ENCODE assay signal across 10 cellular contexts in the genomic region with DNA sequence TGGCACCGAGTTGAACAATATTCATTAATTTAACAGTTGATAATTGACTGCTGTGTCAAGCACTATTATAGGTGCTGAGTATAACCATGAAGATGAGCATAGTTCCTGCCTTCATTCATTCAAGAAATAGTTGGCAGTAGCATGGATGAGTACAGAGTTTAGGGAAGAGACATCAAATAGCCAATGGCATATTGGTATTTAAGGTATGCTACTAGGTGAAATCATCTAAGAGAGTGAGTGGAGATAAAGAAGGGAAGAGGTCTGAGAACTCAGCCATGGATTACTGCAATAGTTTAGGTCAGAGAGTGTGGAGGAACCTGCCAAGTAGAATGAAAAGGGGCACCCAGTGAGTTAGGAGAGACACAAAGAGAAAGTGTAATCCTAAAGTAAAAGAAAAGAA. TPM values are rescaled to one million over a fixed set of nuclear protein-coding genes. Genes with fewer than 3 reads are reported as not detected.
"Had no signal": no experiment of that assay in that cellular context is flagged by ENCODE, and none has a peak within 500 bp of the region (broad histone marks: within the 10 kb centered on the region; RNA-seq: fewer than 3 reads in every experiment).

No MANE protein-coding gene starts in this region.

- H3K4me1 ChIP-seq: HAP-1 had no signal

- H3K9ac ChIP-seq: GM23248 had no signal

- H3K4me3 ChIP-seq: GM23248, GM23338, HAP-1 had no signal

- H3K27ac ChIP-seq: GM23248 had no signal

- DNase-seq: GM23248, GOT3, H7, H9, HCEC 1CT, HFFc6 had no signal

- H3K9me3 ChIP-seq: HAP-1 had no signal

- H3K36me3 ChIP-seq: HAP-1 had no signal

- H3K4me2 ChIP-seq: GM23338 had no signal

- ATAC-seq: GM23338, HCT116 had no signal

RNA-seq across cellular contexts. Expression of a gene that starts 4.9 kb away (rescaled TPM):
- total RNA-seq: GM23338, H1, H7, H9 had no signal
- polyA plus RNA-seq: GM23338, H1 had no signal
